Comparison of ENCODE assay signal across 10 cellular contexts in the genomic region with DNA sequence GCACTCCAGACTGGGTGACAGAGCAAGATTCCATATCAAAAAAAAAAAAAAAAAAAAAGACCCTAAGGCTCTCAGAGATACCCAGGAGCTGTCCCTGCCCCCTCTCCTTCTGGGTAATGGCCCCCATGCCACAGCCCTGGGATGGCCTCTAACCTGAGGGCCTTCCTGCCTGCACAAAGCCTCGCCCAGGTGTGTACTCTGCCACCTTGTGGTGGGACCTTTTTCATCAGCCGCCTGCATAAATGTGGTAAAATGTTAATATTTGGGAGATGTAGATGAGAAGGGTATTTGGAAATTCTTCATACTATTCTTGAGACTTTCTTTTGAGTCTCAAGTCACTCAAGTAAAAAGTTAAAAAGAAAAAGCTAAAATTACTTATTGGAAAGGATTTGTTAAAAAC. TPM values are rescaled to one million over a fixed set of nuclear protein-coding genes. Genes with fewer than 3 reads are reported as not detected.
DNase-seq lines count a peak whose midpoint lies in the region; ATAC-seq and TF ChIP-seq lines count a peak whose summit lies in the region.
"Had no signal": no experiment of that assay in that cellular context is flagged by ENCODE, and none has a peak within 500 bp of the region (broad histone marks: within the 10 kb centered on the region; RNA-seq: fewer than 3 reads in every experiment).

No MANE protein-coding gene starts in this region.

- TF ChIP-seq CTCF in foreskin fibroblast (IDR thresholded peaks at IDR 0.05; ENCODE audit: low read depth, low read length), result peak; percentile 40

- H3K27ac Mint-ChIP-seq in stimulated activated naive CD8-positive, alpha-beta T cell treated with anti-CD3 and anti-CD28 coated beads, Interleukin-15, amount 100 ng/mL, for 72 hours, result no peak overlapping the region
- H3K27ac Mint-ChIP-seq: IgD-negative memory B cell had no signal

- intact Hi-C loops in posterior vena cava (cut with DNase I), result no loop called here

- no peaks in the 10 kb centered on the region for H3K9me3 Mint-ChIP-seq in stimulated activated naive CD8-positive, alpha-beta T cell treated with anti-CD3 and anti-CD28 coated beads, Interleukin-15, amount 100 ng/mL, for 72 hours
- H3K9me3 Mint-ChIP-seq: IgD-negative memory B cell had no signal

- in situ Hi-C loops in Caki2 (cut with HindIII; ENCODE audit: low pct_unique_long_range_greater_than_20kb, low sequenced_read_pairs), result no loop called here

- peaks cover 32% of the 10 kb centered on the region for H3K4me1 Mint-ChIP-seq in stimulated activated naive CD8-positive, alpha-beta T cell treated with anti-CD3 and anti-CD28 coated beads, Interleukin-15, amount 100 ng/mL, for 72 hours

- no peak overlapping the region for H3K4me3 Mint-ChIP-seq in stimulated activated naive CD8-positive, alpha-beta T cell treated with anti-CD3 and anti-CD28 coated beads, Interleukin-15, amount 100 ng/mL, for 72 hours

- ATAC-seq in stimulated activated naive CD8-positive, alpha-beta T cell treated with anti-CD3 and anti-CD28 coated beads, Interleukin-15, amount 100 ng/mL, for 72 hours, result no peak

- DNase-seq in Caki2 (ENCODE audit: low read depth) (peak; percentile 22), HuH-7 (ENCODE audit: low spot score) (peak; percentile 63), foreskin fibroblast (peak in 1 of 2 donors; percentile 13), posterior vena cava (ENCODE audit: low spot score) (no peak), GF-D8 (lab: John Stamatoyannopoulos, UW) (no peak), SW480 (ENCODE audit: low spot score) (no peak)
- peak; percentile 52 to 63 for DNase-seq in activated CD4-positive, alpha-beta T cell treated with anti-CD3 and anti-CD28 coated beads, Interleukin-2, amount 50 U/mL, for 48 hours
- peak; percentile 19 to 50 for DNase-seq in stimulated activated naive CD8-positive, alpha-beta T cell treated with anti-CD3 and anti-CD28 coated beads, Interleukin-15, amount 100 ng/mL, for 72 hours

- no peaks in the 10 kb centered on the region for H3K27me3 Mint-ChIP-seq in stimulated activated naive CD8-positive, alpha-beta T cell treated with anti-CD3 and anti-CD28 coated beads, Interleukin-15, amount 100 ng/mL, for 72 hours
- H3K27me3 Mint-ChIP-seq: IgD-negative memory B cell had no signal

- H3K4me3 ChIP-seq in foreskin fibroblast (ENCODE audit: low read depth in 1 of 2, low read length in 2 of 2), result no peak overlapping the region

RNA-seq across cellular contexts. Expression of a gene that starts 46.3 kb away (rescaled TPM):
- 26.8 and 29.0 TPM in 2 replicates for total RNA-seq in Caki2 (2014; rRNA removed; shearing (Covaris generic); ENCODE audit: low replicate concordance)
- total RNA-seq in posterior vena cava, result 10 to 100 TPM; 36.7 to 41.4 TPM

RNA-seq across cellular contexts. Expression of a gene that starts 52.8 kb away (rescaled TPM):
- total RNA-seq in Caki2 (2014; rRNA removed; shearing (Covaris generic); ENCODE audit: low replicate concordance), result not detected in 2 replicates
- total RNA-seq in posterior vena cava, result not detected
- total RNA-seq: temporal lobe had no signal

Comparison
In these comparisons a context has a peak if more than half of its experiments do, and no peak if none do; other contexts are left out.
1. DNase-seq: peak in Caki2 (single experiment), HuH-7 (single experiment), activated CD4-positive, alpha-beta T cell treated with anti-CD3 and anti-CD28 coated beads, Interleukin-2, amount 50 U/mL, for 48 hours (2 of 2) and stimulated activated naive CD8-positive, alpha-beta T cell treated with anti-CD3 and anti-CD28 coated beads, Interleukin-15, amount 100 ng/mL, for 72 hours (2 of 2); none in posterior vena cava (single experiment), GF-D8 (single experiment) and SW480 (single experiment).